11 cellular contexts compared by ENCODE assay signal in the genomic region with DNA sequence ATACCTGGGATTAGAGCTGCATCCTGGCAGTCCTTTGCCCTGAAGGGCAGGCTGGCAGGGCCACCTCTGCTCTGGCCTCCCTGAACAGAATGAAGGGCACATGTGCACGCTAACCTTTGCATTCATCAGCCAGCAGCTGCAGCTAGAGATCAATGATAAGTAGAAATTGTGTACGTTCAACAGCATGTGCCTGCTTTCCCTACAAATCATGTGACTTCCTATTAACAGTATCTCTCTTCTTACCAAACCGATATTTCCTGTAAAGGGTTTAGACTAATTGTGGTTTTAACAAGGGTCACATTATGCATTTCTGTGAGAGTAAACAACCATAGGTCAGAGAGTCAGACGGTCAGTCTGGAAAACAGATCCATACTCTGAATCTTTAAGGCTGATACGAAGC.
DNase-seq lines count a peak whose midpoint lies in the region; ATAC-seq and TF ChIP-seq lines count a peak whose summit lies in the region.
"Had no signal": no experiment of that assay in that cellular context is flagged by ENCODE, and none has a peak within 500 bp of the region (broad histone marks: within the 10 kb centered on the region; RNA-seq: fewer than 3 reads in every experiment).

No MANE protein-coding gene starts in this region.

- no peaks in the 10 kb centered on the region for H3K4me1 Mint-ChIP-seq in GM23338
- peaks cover 30% of the 10 kb centered on the region for H3K4me1 Mint-ChIP-seq in central memory CD8-positive, alpha-beta T cell
- H3K4me1 Mint-ChIP-seq in neural progenitor cell = peaks cover 3% of the 10 kb centered on the region

- no peak overlapping the region for H3K23ac ChIP-seq in neuronal stem cell (ENCODE audit: low read depth, low read length, poor library complexity)

- no peaks in the 10 kb centered on the region; the same call in 1 of the 2 replicates for H3K9me2 ChIP-seq in GM23338 (ENCODE audit: insufficient read depth)

- H3K9ac ChIP-seq in neuronal stem cell (ENCODE audit: low read depth, low read length, poor library complexity) (no peak overlapping the region), neural progenitor cell (no peak overlapping the region)

- no peak overlapping the region for H2BK12ac ChIP-seq in neuronal stem cell (ENCODE audit: low read length)

- H4K91ac ChIP-seq in neuronal stem cell (ENCODE audit: low read depth, low read length, poor library complexity) = no peak overlapping the region

- H3K36me3 ChIP-seq in GM23338 (ENCODE audit: insufficient read depth) = no peaks in the 10 kb centered on the region
- H3K36me3 ChIP-seq in neuronal stem cell (replicated peaks in 1 of 2; ENCODE audit: control insufficient read depth in 2 of 2, insufficient read depth in 2 of 2, low read length in 2 of 2) = no peaks in the 10 kb centered on the region
- H3K36me3 ChIP-seq in neural progenitor cell = no peaks in the 10 kb centered on the region

- H2BK15ac ChIP-seq in neuronal stem cell (ENCODE audit: low read length) = no peak overlapping the region

- H3K4me2 ChIP-seq in GM23338 = no peak overlapping the region
- H3K4me2 ChIP-seq in neuronal stem cell (ENCODE audit: insufficient read depth, low read length, poor library complexity, severe bottlenecking) = no peak overlapping the region
- no peak overlapping the region for H3K4me2 ChIP-seq in neural progenitor cell
- H3K4me2 ChIP-seq: A549 had no signal

- H2AK5ac ChIP-seq in neuronal stem cell (ENCODE audit: low read depth, low read length) = no peak overlapping the region

- no peaks in the 10 kb centered on the region for H4K20me1 ChIP-seq in GM23338 (replicated peaks; ENCODE audit: insufficient read depth)
- no peaks in the 10 kb centered on the region for H4K20me1 ChIP-seq in neural progenitor cell (ENCODE audit: low read depth)

- no peaks in the 10 kb centered on the region for H3K27me3 Mint-ChIP-seq in GM23338 (ENCODE audit: insufficient read depth, low read depth, poor library complexity)
- no peaks in the 10 kb centered on the region for H3K27me3 Mint-ChIP-seq in central memory CD8-positive, alpha-beta T cell
- peaks cover 3% of the 10 kb centered on the region for H3K27me3 Mint-ChIP-seq in neural progenitor cell (ENCODE audit: insufficient read depth, low read depth)

- no peak overlapping the region for H3K4me3 ChIP-seq in GM23338
- H3K4me3 ChIP-seq in neuronal stem cell (ENCODE audit: low read length in 2 of 2) = no peak overlapping the region
- H3K4me3 ChIP-seq in neural progenitor cell = no peak overlapping the region
- H3K4me3 ChIP-seq: A549 had no signal

- H3K36me3 Mint-ChIP-seq in GM23338 (ENCODE audit: low read depth) = peaks cover 5% of the 10 kb centered on the region; the same call in 1 of the 3 replicates
- H3K36me3 Mint-ChIP-seq in central memory CD8-positive, alpha-beta T cell (ENCODE audit: insufficient read depth) = peaks cover 6% of the 10 kb centered on the region
- no peaks in the 10 kb centered on the region for H3K36me3 Mint-ChIP-seq in neural progenitor cell

- H2AFZ ChIP-seq in GM23338 (peak overlapping the region; percentile 76; the same call in 1 of the 2 replicates), neuronal stem cell (ENCODE audit: low read length) (peak overlapping the region; percentile 46), neural progenitor cell (replicated peaks) (no peak overlapping the region)

- DNase-seq in NK-92 treated with Interleukin-12 subunit alpha and Interleukin-12 subunit beta, amount 100 ng/mL, for 24 hours (lab: John Stamatoyannopoulos, UW) = peak; percentile 9
- DNase-seq in NK-92 (lab: John Stamatoyannopoulos, UW; ENCODE audit: unreplicated experiment) = no peak
- DNase-seq in GM23338 (ENCODE audit: low spot score) = no peak
- DNase-seq in central memory CD8-positive, alpha-beta T cell (ENCODE audit: low spot score in 2 of 2) = peak in 1 of 2 donors; percentile 15
- no peak for DNase-seq in neuronal stem cell (ENCODE audit: low spot score)
- DNase-seq in HuH-7 (ENCODE audit: low spot score) = no peak
- no peak for DNase-seq in neural progenitor cell (ENCODE audit: low spot score)
- DNase-seq: DMS53, SW 1271 had no signal

- no peaks in the 10 kb centered on the region for H3K79me1 ChIP-seq in neuronal stem cell (ENCODE audit: low read depth, low read length)

- H3K9me3 ChIP-seq in neuronal stem cell (replicated peaks in 1 of 2; ENCODE audit: control insufficient read depth in 2 of 2, insufficient read depth in 1 of 2, low read depth in 1 of 2, low read length in 2 of 2) (no peaks in the 10 kb centered on the region), neural progenitor cell (ENCODE audit: low read depth) (no peaks in the 10 kb centered on the region)
- H3K9me3 ChIP-seq: A549 had no signal

- TF ChIP-seq CTCF in GM23338 (conservative IDR thresholded peaks at IDR 0.05; ENCODE audit: low read depth in 2 of 2) (no peak), neural progenitor cell (IDR thresholded peaks at IDR 0.05) (no peak)

- H3K4me1 ChIP-seq in GM23338 (ENCODE audit: insufficient read depth) = no peaks in the 10 kb centered on the region
- peaks cover 0 to 3% of the 10 kb centered on the region in 2 donors for H3K4me1 ChIP-seq in neuronal stem cell (ENCODE audit: control insufficient read depth in 2 of 2, insufficient read depth in 1 of 2, low read depth in 1 of 2, low read length in 2 of 2)
- H3K4me1 ChIP-seq in neural progenitor cell = no peaks in the 10 kb centered on the region
- H3K4me1 ChIP-seq: A549 had no signal

- no peaks in the 10 kb centered on the region for H3K79me2 ChIP-seq in GM23338 (replicated peaks; ENCODE audit: insufficient read depth)
- H3K79me2 ChIP-seq in neural progenitor cell (ENCODE audit: low read depth) = no peaks in the 10 kb centered on the region

- peak overlapping the region; percentile 52 for H3K18ac ChIP-seq in neuronal stem cell (ENCODE audit: low read length)

- H3K9me3 Mint-ChIP-seq in GM23338 (peaks cover 10% of the 10 kb centered on the region), neural progenitor cell (peaks cover 9% of the 10 kb centered on the region)
- H3K9me3 Mint-ChIP-seq in central memory CD8-positive, alpha-beta T cell = no peaks in the 10 kb centered on the region

- WGBS in neuronal stem cell (ENCODE audit: extremely low coverage in 2 of 2, insufficient read length in 2 of 2, insufficient replicate concordance in 1 of 2), 2 donors = no CpG with 5 or more reads among the region's 5 CpGs

- no peak overlapping the region for H4K8ac ChIP-seq in neuronal stem cell (ENCODE audit: low read depth, low read length)

- H3K27ac ChIP-seq in GM23338 (ENCODE audit: low read depth) = no peak overlapping the region
- H3K27ac ChIP-seq in neuronal stem cell (replicated peaks; ENCODE audit: low read length) = no peak overlapping the region
- no peak overlapping the region for H3K27ac ChIP-seq in neural progenitor cell
- H3K27ac ChIP-seq: A549 had no signal

- H3K14ac ChIP-seq in neuronal stem cell (ENCODE audit: low read length) = no peak overlapping the region

- H2BK5ac ChIP-seq in neuronal stem cell (ENCODE audit: low read length) = no peak overlapping the region

- H3K27me3 ChIP-seq in GM23338 (ENCODE audit: insufficient read depth) (no peaks in the 10 kb centered on the region), neuronal stem cell (ENCODE audit: control insufficient read depth in 3 of 3, insufficient read depth in 3 of 3, low read depth in 1 of 3, low read length in 3 of 3) (no peaks in the 10 kb centered on the region), neural progenitor cell (no peaks in the 10 kb centered on the region)

- H3K27ac Mint-ChIP-seq in GM23338 (no peak overlapping the region), neural progenitor cell (no peak overlapping the region)
- H3K27ac Mint-ChIP-seq in central memory CD8-positive, alpha-beta T cell (ENCODE audit: low read depth) = peak overlapping the region; percentile 93

- H3K4me3 Mint-ChIP-seq in GM23338 (no peak overlapping the region), neural progenitor cell (no peak overlapping the region)
- H3K4me3 Mint-ChIP-seq in central memory CD8-positive, alpha-beta T cell = peak overlapping the region; percentile 64

- no peak overlapping the region for H2BK120ac ChIP-seq in neuronal stem cell (ENCODE audit: low read depth, low read length)

- H3K4ac ChIP-seq in neuronal stem cell (ENCODE audit: low read length) = no peak overlapping the region

- H3F3A ChIP-seq in GM23338 (replicated peaks; ENCODE audit: low read depth) (no peaks in the 10 kb centered on the region), neural progenitor cell (ENCODE audit: low read depth) (no peaks in the 10 kb centered on the region)

- ATAC-seq in GM23338 (no peak), HG03432 (IDR thresholded peaks at IDR 0.05; ENCODE audit: unreplicated experiment) (no peak)
- peak; percentile 74 for ATAC-seq in central memory CD8-positive, alpha-beta T cell (replicated peaks; ENCODE audit: extremely low read depth, poor library complexity, severe bottlenecking)
- ATAC-seq: A549 had no signal

TF ChIP-seq in GM23338, 12 proteins besides CTCF, POLR2A, EP300 and RAD21 (continues in another document):
- TF ChIP-seq, protein P1, sequence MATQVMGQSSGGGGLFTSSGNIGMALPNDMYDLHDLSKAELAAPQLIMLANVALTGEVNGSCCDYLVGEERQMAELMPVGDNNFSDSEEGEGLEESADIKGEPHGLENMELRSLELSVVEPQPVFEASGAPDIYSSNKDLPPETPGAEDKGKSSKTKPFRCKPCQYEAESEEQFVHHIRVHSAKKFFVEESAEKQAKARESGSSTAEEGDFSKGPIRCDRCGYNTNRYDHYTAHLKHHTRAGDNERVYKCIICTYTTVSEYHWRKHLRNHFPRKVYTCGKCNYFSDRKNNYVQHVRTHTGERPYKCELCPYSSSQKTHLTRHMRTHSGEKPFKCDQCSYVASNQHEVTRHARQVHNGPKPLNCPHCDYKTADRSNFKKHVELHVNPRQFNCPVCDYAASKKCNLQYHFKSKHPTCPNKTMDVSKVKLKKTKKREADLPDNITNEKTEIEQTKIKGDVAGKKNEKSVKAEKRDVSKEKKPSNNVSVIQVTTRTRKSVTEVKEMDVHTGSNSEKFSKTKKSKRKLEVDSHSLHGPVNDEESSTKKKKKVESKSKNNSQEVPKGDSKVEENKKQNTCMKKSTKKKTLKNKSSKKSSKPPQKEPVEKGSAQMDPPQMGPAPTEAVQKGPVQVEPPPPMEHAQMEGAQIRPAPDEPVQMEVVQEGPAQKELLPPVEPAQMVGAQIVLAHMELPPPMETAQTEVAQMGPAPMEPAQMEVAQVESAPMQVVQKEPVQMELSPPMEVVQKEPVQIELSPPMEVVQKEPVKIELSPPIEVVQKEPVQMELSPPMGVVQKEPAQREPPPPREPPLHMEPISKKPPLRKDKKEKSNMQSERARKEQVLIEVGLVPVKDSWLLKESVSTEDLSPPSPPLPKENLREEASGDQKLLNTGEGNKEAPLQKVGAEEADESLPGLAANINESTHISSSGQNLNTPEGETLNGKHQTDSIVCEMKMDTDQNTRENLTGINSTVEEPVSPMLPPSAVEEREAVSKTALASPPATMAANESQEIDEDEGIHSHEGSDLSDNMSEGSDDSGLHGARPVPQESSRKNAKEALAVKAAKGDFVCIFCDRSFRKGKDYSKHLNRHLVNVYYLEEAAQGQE (IDR thresholded peaks at IDR 0.05; ENCODE audit: unreplicated experiment) = no peak
- TF ChIP-seq CREB1 (CRISPR knock-in tag; IDR thresholded peaks at IDR 0.05; ENCODE audit: low read depth) = no peak
- TF ChIP-seq JUNB (IDR thresholded peaks at IDR 0.05; ENCODE audit: unreplicated experiment) = no peak
- TF ChIP-seq POLR2AphosphoS5 (IDR thresholded peaks at IDR 0.05; ENCODE audit: low read depth) = no peak
- no peak for TF ChIP-seq EZH2 (IDR thresholded peaks at IDR 0.05; ENCODE audit: low read depth, unreplicated experiment)
